Comparison of ENCODE assay signal across 8 cellular contexts in the genomic region with DNA sequence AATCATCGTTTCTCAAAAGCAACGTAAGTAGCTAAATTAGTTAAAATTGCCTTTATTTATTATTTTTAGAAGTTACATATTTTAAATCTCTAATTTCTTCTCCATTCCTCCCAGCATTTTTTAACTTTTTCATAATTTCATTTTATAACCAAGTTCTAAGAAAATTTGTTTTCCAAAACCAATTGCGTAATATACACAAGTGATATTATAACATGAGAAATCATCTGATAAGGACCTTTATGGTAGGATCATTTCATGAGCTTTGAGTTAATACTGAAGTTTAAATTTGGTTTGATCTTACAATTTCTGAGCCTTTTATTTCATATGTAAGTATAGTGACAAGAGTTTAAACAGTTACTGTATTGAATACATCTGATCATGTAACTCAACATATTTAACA. TPM values are rescaled to one million over a fixed set of nuclear protein-coding genes. Genes with fewer than 3 reads are reported as not detected.
"Had no signal": no experiment of that assay in that cellular context is flagged by ENCODE, and none has a peak within 500 bp of the region (broad histone marks: within the 10 kb centered on the region; RNA-seq: fewer than 3 reads in every experiment).

No MANE protein-coding gene starts in this region.

- H3K27ac ChIP-seq: HL-60 had no signal

- H2AFZ ChIP-seq: GM23338 had no signal

- ATAC-seq: GM23338 had no signal

- H3K4me3 ChIP-seq: GM23338 had no signal

- H3K4me2 ChIP-seq: GM23338 had no signal

- DNase-seq: H7, HCEC 1CT, KG1 had no signal

RNA-seq across cellular contexts. Expression of gene CARD18, which starts 27.7 kb away (rescaled TPM):
- total RNA-seq: GM23338, H4, H7, HT1080 had no signal
- polyA plus RNA-seq: GM23338, IgD-negative memory B cell had no signal
